Comparison of ENCODE assay signal across 16 cellular contexts in the genomic region with DNA sequence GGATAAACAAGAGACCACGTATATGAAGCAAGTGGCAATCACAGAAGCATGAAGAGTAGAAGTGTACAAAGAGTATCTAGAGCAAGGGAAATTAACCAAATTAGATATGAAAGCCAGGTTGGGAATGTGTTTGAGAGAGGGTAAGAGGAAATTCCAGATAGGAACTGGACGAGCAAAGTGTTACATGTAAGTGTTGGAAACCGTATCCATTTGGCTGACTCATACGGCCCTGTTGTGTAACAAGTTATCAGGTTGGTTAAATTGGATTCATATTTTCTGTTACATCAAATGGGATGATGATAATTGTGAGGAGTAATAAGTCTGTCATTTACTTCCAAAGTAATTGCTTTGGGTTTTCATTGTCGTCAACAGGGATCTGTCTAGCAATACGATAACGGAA. TPM values are rescaled to one million over a fixed set of nuclear protein-coding genes. Genes with fewer than 3 reads are reported as not detected.
A peak's percentile ranks its signal among the peaks of the same experiment; 100 is the strongest.
DNase-seq lines count a peak whose midpoint lies in the region; ATAC-seq, FAIRE-seq and TF ChIP-seq lines count a peak whose summit lies in the region.
"Had no signal": no experiment of that assay in that cellular context is flagged by ENCODE, and none has a peak within 500 bp of the region (broad histone marks: within the 10 kb centered on the region; RNA-seq: fewer than 3 reads in every experiment).

No MANE protein-coding gene starts in this region.

- H3K4me1 Mint-ChIP-seq in stimulated activated naive B cell treated with anti-CD40 and anti-IgM and Interleukin-4, amounts not matched to agents 10 μg/mL and 1 μg/mL and 100 μg/mL, for 72 hours = no peaks in the 10 kb centered on the region
- H3K4me1 Mint-ChIP-seq: CD4-positive, CD25-positive, alpha-beta regulatory T cell had no signal

- FAIRE-seq in GM19239 (lab: Jason Lieb, UNC) = peak; percentile 14
- FAIRE-seq: K562 had no signal

- no peak for ATAC-seq in GM18907 (IDR thresholded peaks at IDR 0.05; ENCODE audit: unreplicated experiment)
- no peak for ATAC-seq in stimulated activated naive B cell treated with anti-CD40 and anti-IgM and Interleukin-4, amounts not matched to agents 10 μg/mL and 1 μg/mL and 100 μg/mL, for 72 hours (replicated peaks)
- ATAC-seq: K562 had no signal

- peaks cover 15% of the 10 kb centered on the region for H3K4me1 ChIP-seq in osteoblast (ENCODE audit: insufficient read depth, low read length)
- H3K4me1 ChIP-seq: Caco-2 had no signal

- H3K4me3 ChIP-seq in fibroblast of the aortic adventitia (ENCODE audit: low read depth, low read length) (no peak overlapping the region), osteoblast (ENCODE audit: insufficient read depth, low read length) (no peak overlapping the region)
- H3K4me3 ChIP-seq: K562, SK-N-MC had no signal

- no peak overlapping the region for H2AFZ ChIP-seq in osteoblast (ENCODE audit: low read length)

- no peaks in the 10 kb centered on the region for H4K20me1 ChIP-seq in osteoblast (ENCODE audit: insufficient read depth, low read length)

- H3K36me3 Mint-ChIP-seq in stimulated activated naive B cell treated with anti-CD40 and anti-IgM and Interleukin-4, amounts not matched to agents 10 μg/mL and 1 μg/mL and 100 μg/mL, for 72 hours = no peaks in the 10 kb centered on the region
- H3K36me3 Mint-ChIP-seq: CD4-positive, CD25-positive, alpha-beta regulatory T cell had no signal

- H3K27ac ChIP-seq in osteoblast (ENCODE audit: low read depth, low read length) = peak overlapping the region; percentile 9
- H3K27ac ChIP-seq: SK-N-MC had no signal

- no peak for DNase-seq in GM19239 (ENCODE audit: insufficient read length, low spot score)
- DNase-seq in amniotic epithelial cell (ENCODE audit: low read depth) = peak; percentile 54
- peak; percentile 84 for DNase-seq in fibroblast of the aortic adventitia (ENCODE audit: low read depth)
- DNase-seq in osteoblast (ENCODE audit: insufficient read length, low spot score, missing footprints) = no peak
- DNase-seq in NCI-H2107 treated with DMSO at 0.1 percent for 48 hours (lab: John Stamatoyannopoulos, UW; ENCODE audit: unreplicated experiment) = no peak
- DNase-seq in stimulated activated naive B cell treated with anti-CD40 and anti-IgM and Interleukin-4, amounts not matched to agents 10 μg/mL and 1 μg/mL and 100 μg/mL, for 72 hours = no peak
- DNase-seq: AML-193; Caco-2; CD4-positive, CD25-positive, alpha-beta regulatory T cell; GOT3; NCI-H1436 treated with DMSO at 0.1 percent for 48 hours; NCI-H2081; NCI-H510A treated with DMSO at 0.1 percent for 48 hours had no signal

- no peaks in the 10 kb centered on the region for H3K36me3 ChIP-seq in osteoblast (ENCODE audit: insufficient read depth, low read length)

- H3K9me3 ChIP-seq in osteoblast (ENCODE audit: low read depth, low read length) = no peaks in the 10 kb centered on the region
- H3K9me3 ChIP-seq: Caco-2 had no signal

- no peaks in the 10 kb centered on the region for H3K79me2 ChIP-seq in osteoblast (ENCODE audit: insufficient read depth, low read length)

- H3K27me3 Mint-ChIP-seq in stimulated activated naive B cell treated with anti-CD40 and anti-IgM and Interleukin-4, amounts not matched to agents 10 μg/mL and 1 μg/mL and 100 μg/mL, for 72 hours = peaks cover 0 to 3% of the 10 kb centered on the region in 2 donors
- H3K27me3 Mint-ChIP-seq: CD4-positive, CD25-positive, alpha-beta regulatory T cell had no signal

- no peaks in the 10 kb centered on the region for H3K27me3 ChIP-seq in osteoblast (ENCODE audit: insufficient read depth, low read length)

- H3K27ac Mint-ChIP-seq in stimulated activated naive B cell treated with anti-CD40 and anti-IgM and Interleukin-4, amounts not matched to agents 10 μg/mL and 1 μg/mL and 100 μg/mL, for 72 hours = no peak overlapping the region
- H3K27ac Mint-ChIP-seq: CD4-positive, CD25-positive, alpha-beta regulatory T cell had no signal

- no peak overlapping the region for H3K4me3 Mint-ChIP-seq in stimulated activated naive B cell treated with anti-CD40 and anti-IgM and Interleukin-4, amounts not matched to agents 10 μg/mL and 1 μg/mL and 100 μg/mL, for 72 hours
- H3K4me3 Mint-ChIP-seq: CD4-positive, CD25-positive, alpha-beta regulatory T cell had no signal

- no peaks in the 10 kb centered on the region for H3K9me3 Mint-ChIP-seq in stimulated activated naive B cell treated with anti-CD40 and anti-IgM and Interleukin-4, amounts not matched to agents 10 μg/mL and 1 μg/mL and 100 μg/mL, for 72 hours

- TF ChIP-seq CTCF in fibroblast of the aortic adventitia (IDR thresholded peaks at IDR 0.05; ENCODE audit: insufficient read depth, low read length) = no peak
- TF ChIP-seq CTCF in osteoblast (IDR thresholded peaks at IDR 0.05; ENCODE audit: extremely low read depth, low read depth, low read length) = no peak

- H3K4me2 ChIP-seq in osteoblast (ENCODE audit: insufficient read depth, low read length) = no peak overlapping the region

RNA-seq across cellular contexts. Expression of gene RXFP2, which starts 46.7 kb away (rescaled TPM):
- not detected in 2 replicates for total RNA-seq in fibroblast of the aortic adventitia (ENCODE audit: low replicate concordance)
- not detected in 2 replicates for total RNA-seq in osteoblast
- total RNA-seq: Caco-2; CD4-positive, CD25-positive, alpha-beta regulatory T cell; K562 had no signal

Comparison
In these comparisons a context has a peak if more than half of its experiments do, and no peak if none do; other contexts are left out.
1. DNase-seq: peak in amniotic epithelial cell (single experiment) and fibroblast of the aortic adventitia (single experiment); none in GM19239 (single experiment), osteoblast (single experiment), NCI-H2107 treated with DMSO at 0.1 percent for 48 hours (single experiment) and stimulated activated naive B cell treated with anti-CD40 and anti-IgM and Interleukin-4, amounts not matched to agents 10 μg/mL and 1 μg/mL and 100 μg/mL, for 72 hours (single experiment).